Comparison of ENCODE assay signal across 7 cellular contexts in the genomic region with DNA sequence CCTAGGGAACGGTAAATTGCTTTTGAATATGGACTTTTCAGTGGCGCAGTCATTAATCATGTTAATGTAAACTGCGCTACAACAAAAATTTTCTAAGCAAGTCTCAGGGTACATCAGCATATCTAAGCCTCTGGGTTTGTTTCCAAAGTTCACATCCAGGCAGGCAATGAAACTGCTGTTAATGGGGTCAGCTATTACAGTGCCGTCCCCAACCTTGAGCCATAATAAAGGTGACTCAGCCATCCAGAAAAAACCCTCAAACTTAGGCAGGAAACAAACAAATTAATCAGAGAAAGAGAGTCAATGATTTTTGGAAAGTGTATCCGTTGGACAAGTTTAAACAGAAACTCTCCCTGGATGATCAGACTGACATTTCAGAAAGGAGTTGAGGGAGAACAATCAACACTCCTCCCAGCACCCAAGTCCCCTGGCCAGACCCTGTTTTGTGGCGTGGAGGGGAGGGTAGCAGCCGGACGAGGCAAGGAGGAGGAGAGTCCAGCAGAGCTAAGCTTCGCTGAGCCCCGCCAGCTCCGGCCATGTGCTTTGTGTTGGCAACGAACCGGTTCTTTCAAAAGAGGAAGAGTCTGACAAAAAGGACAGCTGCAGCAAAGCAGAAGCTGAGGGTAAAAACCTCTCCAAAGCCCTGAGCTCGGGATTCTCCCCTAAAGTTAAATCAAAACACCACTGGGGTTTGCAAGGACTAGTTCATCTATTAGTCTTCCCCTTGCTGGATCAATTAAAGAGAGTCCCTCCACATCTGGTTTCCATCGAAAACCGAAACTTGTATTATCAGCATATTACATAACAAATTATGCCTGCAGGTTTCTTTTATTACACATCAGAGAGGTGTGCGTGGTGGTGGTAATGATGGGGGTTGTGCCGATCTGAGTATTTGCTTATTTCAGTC. TPM values are rescaled to one million over a fixed set of nuclear protein-coding genes. Genes with fewer than 3 reads are reported as not detected.
DNase-seq lines count a peak whose midpoint lies in the region; ATAC-seq and TF ChIP-seq lines count a peak whose summit lies in the region.

No MANE protein-coding gene starts in this region.

- POLR2A ChIA-PET in naive thymus-derived CD8-positive, alpha-beta T cell (lab: Charles Lee) = interaction anchor here (0.5 to 4.7 kb wide), 23 partner anchors 9 to 211 kb away, joined by 3 to 52 read pairs (median 7); no protein-coding TSS in a partner anchor

- H3K4me1 ChIP-seq in SJCRH30 = peaks cover 3% of the 10 kb centered on the region; the same call in 1 of the 2 replicates

- no peaks in the 10 kb centered on the region for H3K9me3 ChIP-seq in SJCRH30 (replicated peaks)

- H3K4me3 ChIP-seq in SJCRH30 = peak overlapping the region; percentile 18
- H3K4me3 ChIP-seq in epithelial cell of proximal tubule (ENCODE audit: low read depth, low read length) = peak overlapping the region; percentile 44

- TF ChIP-seq CTCF in epithelial cell of proximal tubule (conservative IDR thresholded peaks at IDR 0.05; ENCODE audit: low read depth, low read length) = no peak

- no peaks in the 10 kb centered on the region for H3K27me3 Mint-ChIP-seq in naive thymus-derived CD8-positive, alpha-beta T cell

- peak overlapping the region; percentile 50 for H3K27ac ChIP-seq in SJCRH30

- no peaks in the 10 kb centered on the region for H3K9me3 Mint-ChIP-seq in naive thymus-derived CD8-positive, alpha-beta T cell

- H3K36me3 Mint-ChIP-seq in naive thymus-derived CD8-positive, alpha-beta T cell = no peaks in the 10 kb centered on the region

- DNase-seq in SJCRH30 (peak; percentile 43 to 61), epithelial cell of proximal tubule (ENCODE audit: low read depth) (no peak), NCI-H526 (lab: John Stamatoyannopoulos, UW) (no peak)
- no peak for DNase-seq in naive thymus-derived CD8-positive, alpha-beta T cell

- peaks cover 50 to 83% (median 79%) of the 10 kb centered on the region in 4 donors for H3K4me1 Mint-ChIP-seq in naive thymus-derived CD8-positive, alpha-beta T cell

- peak overlapping the region; percentile 73 to 99 (median 96) for H3K4me3 Mint-ChIP-seq in naive thymus-derived CD8-positive, alpha-beta T cell

- no peaks in the 10 kb centered on the region for H3K36me3 ChIP-seq in SJCRH30

- peak overlapping the region; percentile 73 to 96 (median 87) for H3K27ac Mint-ChIP-seq in naive thymus-derived CD8-positive, alpha-beta T cell

- H3K27me3 ChIP-seq in SJCRH30 = no peaks in the 10 kb centered on the region

- ATAC-seq in GM18508 (IDR thresholded peaks at IDR 0.05; ENCODE audit: insufficient read depth, unreplicated experiment) (peak; percentile 25), HG02763 (IDR thresholded peaks at IDR 0.05; ENCODE audit: unreplicated experiment) (peak; percentile 9), HG03521 (IDR thresholded peaks at IDR 0.05; ENCODE audit: unreplicated experiment) (no peak)
- ATAC-seq in naive thymus-derived CD8-positive, alpha-beta T cell = peak; percentile 4 to 7

RNA-seq across cellular contexts. Expression of gene FAM53B, which starts 3.6 kb away (rescaled TPM):
- total RNA-seq in SJCRH30 (2014; rRNA removed; shearing (Covaris generic)) = 9.4 and 10.0 TPM in 2 replicates
- total RNA-seq in epithelial cell of proximal tubule = 9.2 and 16.5 TPM in 2 replicates
- total RNA-seq in naive thymus-derived CD8-positive, alpha-beta T cell = 10 to 100 TPM; 22.2 to 23.2 TPM
- 10 to 100 TPM in 2 of 3 donors, 1 to 10 TPM in 1; 2.4 to 15.1 (median 11.9) TPM for polyA plus RNA-seq in naive thymus-derived CD8-positive, alpha-beta T cell

RNA-seq across cellular contexts. Expression of gene EEF1AKMT2, which starts 51.1 kb away (rescaled TPM):
- total RNA-seq in SJCRH30 (2014; rRNA removed; shearing (Covaris generic)) = 29.0 and 31.6 TPM in 2 replicates
- total RNA-seq in epithelial cell of proximal tubule = 16.0 and 17.0 TPM in 2 replicates
- total RNA-seq in naive thymus-derived CD8-positive, alpha-beta T cell = 10 to 100 TPM; 18.4 to 22.4 TPM
- polyA plus RNA-seq in naive thymus-derived CD8-positive, alpha-beta T cell = 10 to 100 TPM; 21.1 to 29.9 (median 22.6) TPM

Comparison
In these comparisons a context has a peak if more than half of its experiments do, and no peak if none do; other contexts are left out.
1. DNase-seq: peak in SJCRH30 (2 of 2); none in epithelial cell of proximal tubule (single experiment), naive thymus-derived CD8-positive, alpha-beta T cell (0 of 10) and NCI-H526 (0 of 2).